In the genomic region with DNA sequence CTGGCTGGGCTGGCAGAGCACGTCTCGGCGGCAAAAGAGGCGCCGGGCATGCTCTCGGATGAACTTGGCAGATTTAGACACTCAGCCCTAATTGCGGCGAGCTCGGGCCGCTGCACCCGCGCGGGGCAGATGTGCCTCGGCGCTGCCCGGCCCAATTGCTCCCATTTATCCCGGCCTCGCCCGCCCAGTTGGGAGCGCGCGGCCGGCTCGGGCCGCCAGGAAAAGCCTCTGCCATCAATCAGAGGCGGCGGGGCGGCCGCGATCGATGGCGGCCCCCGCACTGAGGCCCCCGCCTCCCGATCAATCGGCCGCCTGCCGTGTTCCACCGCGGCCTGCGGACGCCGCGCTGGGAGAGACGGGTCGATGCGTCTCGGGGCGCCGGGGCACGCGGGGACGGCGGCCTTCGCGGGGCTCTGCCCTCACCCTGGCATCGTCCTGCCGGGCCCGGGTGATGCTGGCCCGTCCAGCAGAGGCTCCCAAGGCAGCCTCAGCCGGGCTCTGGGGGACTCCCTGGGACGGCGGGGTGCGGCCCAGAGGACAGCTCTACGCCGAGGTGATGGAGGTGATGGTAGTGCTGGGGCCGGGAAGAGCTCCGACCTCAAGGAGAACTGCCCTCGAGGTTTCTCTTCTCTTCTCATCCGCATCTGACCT, we compare ENCODE assay signal across 22 cellular contexts.
DNase-seq lines count a peak whose midpoint lies in the region; ATAC-seq, FAIRE-seq and TF ChIP-seq lines count a peak whose summit lies in the region.
"Had no signal": no experiment of that assay in that cellular context is flagged by ENCODE, and none has a peak within 500 bp of the region (broad histone marks: within the 10 kb centered on the region; RNA-seq: fewer than 3 reads in every experiment).

No MANE protein-coding gene starts in this region.

- H3K4me3 Mint-ChIP-seq in progenitor cell of endocrine pancreas (ENCODE audit: low read depth), result peak overlapping the region; percentile 31
- H3K4me3 Mint-ChIP-seq: stimulated activated naive CD8-positive, alpha-beta T cell treated with anti-CD3 and anti-CD28 coated beads, Interleukin-15, Interleukin-2, amounts not matched to agents 100 ng/mL and 50 ng/mL, for 24 hours had no signal

- H3K4me1 ChIP-seq in RWPE2 (ENCODE audit: insufficient read depth, poor library complexity, severe bottlenecking) (no peaks in the 10 kb centered on the region), iPS-15b (ENCODE audit: control insufficient read depth, insufficient read depth, low read length) (peaks cover 2% of the 10 kb centered on the region)

- peaks cover 9% of the 10 kb centered on the region for H3K4me1 Mint-ChIP-seq in progenitor cell of endocrine pancreas (ENCODE audit: low read depth)

- H3K9me3 ChIP-seq in RWPE2 (ENCODE audit: severe bottlenecking) (no peaks in the 10 kb centered on the region), iPS-15b (ENCODE audit: control insufficient read depth, insufficient read depth, low read length) (no peaks in the 10 kb centered on the region)
- H3K9me3 ChIP-seq: esophagus squamous epithelium, MG63 had no signal

- no peak for TF ChIP-seq POLR2A in GM12892 (IDR thresholded peaks at IDR 0.05; ENCODE audit: low read depth, low read length)

- TF ChIP-seq CTCF in RWPE2 (IDR thresholded peaks at IDR 0.05; ENCODE audit: poor library complexity, severe bottlenecking), result no peak
- TF ChIP-seq CTCF in progenitor cell of endocrine pancreas (IDR thresholded peaks at IDR 0.05; ENCODE audit: unreplicated experiment), result no peak

- H3K27me3 ChIP-seq in RWPE2 (ENCODE audit: insufficient read depth, poor library complexity, severe bottlenecking) (peaks cover 58% of the 10 kb centered on the region), iPS-15b (ENCODE audit: control insufficient read depth, insufficient read depth, low read length) (peaks cover 45% of the 10 kb centered on the region)
- H3K27me3 ChIP-seq: MG63 had no signal

- no peaks in the 10 kb centered on the region for H3K9me3 Mint-ChIP-seq in progenitor cell of endocrine pancreas (ENCODE audit: low read depth)
- H3K9me3 Mint-ChIP-seq: stimulated activated naive CD8-positive, alpha-beta T cell treated with anti-CD3 and anti-CD28 coated beads, Interleukin-15, Interleukin-2, amounts not matched to agents 100 ng/mL and 50 ng/mL, for 24 hours had no signal

- no peaks in the 10 kb centered on the region for H3K36me3 Mint-ChIP-seq in progenitor cell of endocrine pancreas (ENCODE audit: insufficient read depth)

- H3K27me3 Mint-ChIP-seq in progenitor cell of endocrine pancreas, result peaks cover 81% of the 10 kb centered on the region

- H3K27ac ChIP-seq in RWPE2 (ENCODE audit: poor library complexity, severe bottlenecking), result no peak overlapping the region
- H3K27ac ChIP-seq: esophagus squamous epithelium, SK-N-MC had no signal

- no peaks in the 10 kb centered on the region for H3K36me3 ChIP-seq in RWPE2 (ENCODE audit: low read depth)
- H3K36me3 ChIP-seq in iPS-15b (ENCODE audit: control insufficient read depth, insufficient read depth, low read length), result no peaks in the 10 kb centered on the region
- H3K36me3 ChIP-seq: esophagus squamous epithelium, MG63 had no signal

- ATAC-seq in RWPE2 (ENCODE audit: low read depth), result 0 out of 3 replicates have a peak, but pooled peaks have one; percentile 19
- ATAC-seq: left colon had no signal

- no peak for FAIRE-seq in GM12892 (lab: Jason Lieb, UNC)
- FAIRE-seq: G401.6, GM12891, H54 had no signal

- DNase-seq in ELF-1 (ENCODE audit: low read depth, low spot score) (peak; percentile 22), RWPE2 (ENCODE audit: low spot score) (no peak), progenitor cell of endocrine pancreas (ENCODE audit: low spot score, unreplicated experiment) (peak; percentile 70), ureter (ENCODE audit: low spot score) (no peak), SHP77 (lab: John Stamatoyannopoulos, UW) (no peak), GM12892 (ENCODE audit: insufficient read length) (no peak)
- DNase-seq in activated effector memory CD4-positive, alpha-beta T cell treated with Interleukin-2 at 50 U/mL for 16 hours, result no peak
- DNase-seq: activated CD4-positive, alpha-beta T cell treated with anti-CD3 and anti-CD28 coated beads for 4 hours; activated naive CD4-positive, alpha-beta T cell treated with anti-CD3 and anti-CD28 coated beads, Interleukin-2, amount 50 U/mL, for 16 hours; activated T-cell treated with anti-CD3 and anti-CD28 coated beads for 4 hours; COR-L47; dermis blood vessel endothelial cell; esophagus squamous epithelium; left colon; MG63; NCI-H187 had no signal

- H3K9ac ChIP-seq in iPS-15b (ENCODE audit: low read depth, low read length), result no peak overlapping the region

- H3K27ac Mint-ChIP-seq in progenitor cell of endocrine pancreas, result peak overlapping the region; percentile 54
- H3K27ac Mint-ChIP-seq: stimulated activated naive CD8-positive, alpha-beta T cell treated with anti-CD3 and anti-CD28 coated beads, Interleukin-15, Interleukin-2, amounts not matched to agents 100 ng/mL and 50 ng/mL, for 24 hours had no signal

- H3K4me3 ChIP-seq in RWPE2 (ENCODE audit: severe bottlenecking) (no peak overlapping the region), iPS-15b (ENCODE audit: low read depth, low read length) (peak overlapping the region; percentile 53)
- H3K4me3 ChIP-seq: MG63, SK-N-MC had no signal

Comparison
In these comparisons a context has a peak if more than half of its experiments do, and no peak if none do; other contexts are left out.
1. DNase-seq: peak in ELF-1 (single experiment) and progenitor cell of endocrine pancreas (single experiment); none in RWPE2 (single experiment), activated effector memory CD4-positive, alpha-beta T cell treated with Interleukin-2 at 50 U/mL for 16 hours (single experiment), ureter (single experiment), SHP77 (0 of 2) and GM12892 (single experiment).